ENCODE assay signal across 1 cellular context in the genomic region with DNA sequence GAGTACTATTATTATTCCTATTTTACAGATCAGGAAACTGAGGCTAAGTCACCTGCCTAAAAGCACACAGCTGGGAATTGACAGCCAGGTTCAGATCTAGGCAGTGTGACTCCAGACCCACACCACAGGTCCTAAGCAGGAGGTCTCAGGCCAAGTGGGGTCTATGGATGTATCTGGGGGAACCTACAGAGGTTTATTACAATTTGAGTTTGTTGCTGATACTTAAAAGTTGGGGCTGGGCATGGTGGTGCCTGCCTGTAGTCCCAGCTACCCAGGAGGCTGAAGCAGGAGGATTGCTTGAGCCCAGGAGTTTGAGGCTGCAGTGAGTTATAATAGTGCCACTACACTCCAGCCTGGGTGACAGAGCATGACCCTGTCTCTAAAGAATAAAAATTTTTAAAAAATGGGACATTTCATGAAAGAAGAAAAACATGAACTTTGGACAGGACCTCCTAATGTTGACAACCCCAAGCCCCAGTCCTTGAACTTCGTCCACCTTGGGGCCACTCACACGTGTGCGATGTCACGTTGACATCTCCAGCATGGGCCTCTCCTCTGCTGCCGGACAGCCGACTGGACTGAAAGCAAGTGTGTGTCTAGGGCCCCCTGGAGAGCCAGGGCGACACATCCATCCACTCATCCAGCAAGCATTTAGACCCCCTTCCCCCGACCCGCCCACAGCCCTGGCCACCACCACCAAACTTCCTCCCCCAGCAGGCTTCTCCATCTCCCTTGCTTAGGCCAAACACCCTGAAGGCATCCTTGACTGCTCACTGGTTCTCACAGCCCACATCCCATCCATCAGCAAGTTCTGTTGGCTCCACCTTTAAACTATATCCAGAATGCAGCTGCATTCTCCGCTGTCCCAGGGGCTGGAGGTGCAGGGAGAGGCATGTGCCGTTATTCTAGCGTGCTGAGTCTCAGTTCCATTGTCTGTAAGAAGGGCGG.
TF ChIP-seq lines count a peak whose summit lies in the region.

No MANE protein-coding gene starts in this region.

TF ChIP-seq in HepG2, 621 proteins besides CTCF, POLR2A, EP300 and RAD21 (continued from another document and continues in another):
- TF ChIP-seq, protein P1, sequence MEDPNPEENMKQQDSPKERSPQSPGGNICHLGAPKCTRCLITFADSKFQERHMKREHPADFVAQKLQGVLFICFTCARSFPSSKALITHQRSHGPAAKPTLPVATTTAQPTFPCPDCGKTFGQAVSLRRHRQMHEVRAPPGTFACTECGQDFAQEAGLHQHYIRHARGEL (CRISPR knock-in tag; IDR thresholded peaks at IDR 0.05): 0 out of 2 replicates have a peak, but pooled peaks have one; percentile 20
- TF ChIP-seq ZNF274 (CRISPR knock-in tag; IDR thresholded peaks at IDR 0.05) (peak; percentile 94), ZNF674 (CRISPR knock-in tag; IDR thresholded peaks at IDR 0.05; ENCODE audit: low read depth) (0 out of 2 replicates have a peak, but pooled peaks have one; percentile 45), RELA (CRISPR knock-in tag; IDR thresholded peaks at IDR 0.05) (peak; percentile 91; the same call in 1 of the 2 replicates), HOXD1 (CRISPR knock-in tag; IDR thresholded peaks at IDR 0.05) (peak; percentile 96), ZNF430 (CRISPR knock-in tag; IDR thresholded peaks at IDR 0.05) (peak; percentile 97), ZNF7 (CRISPR knock-in tag; IDR thresholded peaks at IDR 0.05) (no peak), ISL2 (CRISPR knock-in tag; IDR thresholded peaks at IDR 0.05) (peak; percentile 93), SYNCRIP (IDR thresholded peaks at IDR 0.05; ENCODE audit: insufficient read depth, low read depth, low read length) (no peak), JUNB (CRISPR knock-in tag; IDR thresholded peaks at IDR 0.05; ENCODE audit: borderline replicate concordance) (no peak), NR2F1 (CRISPR knock-in tag; IDR thresholded peaks at IDR 0.05) (peak; percentile 99), TEAD2 (CRISPR knock-in tag; IDR thresholded peaks at IDR 0.05) (no peak), ZMYM4 (CRISPR knock-in tag; IDR thresholded peaks at IDR 0.05) (peak; percentile 87), PHF5A (CRISPR knock-in tag; IDR thresholded peaks at IDR 0.05; ENCODE audit: low read depth, unreplicated experiment) (peak; percentile 97), LCORL (IDR thresholded peaks at IDR 0.05) (peak; percentile 55), LCORL (CRISPR knock-in tag; IDR thresholded peaks at IDR 0.05) (peak; percentile 100), ZBTB3 (CRISPR knock-in tag; IDR thresholded peaks at IDR 0.05; ENCODE audit: borderline replicate concordance, low read depth) (peak; percentile 96), SNAPC2 (CRISPR knock-in tag; IDR thresholded peaks at IDR 0.05) (peak; percentile 94; the same call in 1 of the 2 replicates), RBM39 (IDR thresholded peaks at IDR 0.05; ENCODE audit: low read depth, low read length, poor library complexity, severe bottlenecking) (no peak), MXI1 (IDR thresholded peaks at IDR 0.05; ENCODE audit: borderline replicate concordance, low read depth, low read length) (peak; percentile 100), ZNF10 (CRISPR knock-in tag; IDR thresholded peaks at IDR 0.05; ENCODE audit: borderline replicate concordance, low read depth) (no peak), NR2F2 (IDR thresholded peaks at IDR 0.05; ENCODE audit: borderline replicate concordance, low read depth) (no peak), ZNF550 (CRISPR knock-in tag; IDR thresholded peaks at IDR 0.05; ENCODE audit: borderline replicate concordance) (peak; percentile 27; the same call in 1 of the 2 replicates), KDM1A (CRISPR knock-in tag; IDR thresholded peaks at IDR 0.05) (peak; percentile 83; the same call in 1 of the 2 replicates), SMAD3 (CRISPR knock-in tag; IDR thresholded peaks at IDR 0.05) (peak; percentile 99), SMARCC2 (IDR thresholded peaks at IDR 0.05) (0 out of 2 replicates have a peak, but pooled peaks have one; percentile 51), ZNF557 (CRISPR knock-in tag; IDR thresholded peaks at IDR 0.05) (peak; percentile 78; the same call in 1 of the 2 replicates), PITX1 (CRISPR knock-in tag; IDR thresholded peaks at IDR 0.05) (peak; percentile 96), YY1 (IDR thresholded peaks at IDR 0.05; ENCODE audit: insufficient read depth, insufficient replicate concordance, low read depth, low read length) (peak; percentile 72), ZNF124 (CRISPR knock-in tag; IDR thresholded peaks at IDR 0.05) (peak; percentile 81; the same call in 1 of the 2 replicates), ZNF777 (CRISPR knock-in tag; IDR thresholded peaks at IDR 0.05) (0 out of 2 replicates have a peak, but pooled peaks have one; percentile 40), ZSCAN30 (CRISPR knock-in tag; IDR thresholded peaks at IDR 0.05) (no peak; the same call in none of the 2 replicates), MIER3 (CRISPR knock-in tag; IDR thresholded peaks at IDR 0.05; ENCODE audit: borderline replicate concordance) (peak; percentile 99), ZSCAN21 (CRISPR knock-in tag; IDR thresholded peaks at IDR 0.05; ENCODE audit: borderline replicate concordance) (peak; percentile 98), GATA4 (IDR thresholded peaks at IDR 0.05; ENCODE audit: borderline replicate concordance, low read depth) (peak; percentile 91; the same call in 1 of the 2 replicates), HNRNPUL1 (IDR thresholded peaks at IDR 0.05; ENCODE audit: low read depth, low read length) (no peak)
- TF ChIP-seq, protein P2, sequence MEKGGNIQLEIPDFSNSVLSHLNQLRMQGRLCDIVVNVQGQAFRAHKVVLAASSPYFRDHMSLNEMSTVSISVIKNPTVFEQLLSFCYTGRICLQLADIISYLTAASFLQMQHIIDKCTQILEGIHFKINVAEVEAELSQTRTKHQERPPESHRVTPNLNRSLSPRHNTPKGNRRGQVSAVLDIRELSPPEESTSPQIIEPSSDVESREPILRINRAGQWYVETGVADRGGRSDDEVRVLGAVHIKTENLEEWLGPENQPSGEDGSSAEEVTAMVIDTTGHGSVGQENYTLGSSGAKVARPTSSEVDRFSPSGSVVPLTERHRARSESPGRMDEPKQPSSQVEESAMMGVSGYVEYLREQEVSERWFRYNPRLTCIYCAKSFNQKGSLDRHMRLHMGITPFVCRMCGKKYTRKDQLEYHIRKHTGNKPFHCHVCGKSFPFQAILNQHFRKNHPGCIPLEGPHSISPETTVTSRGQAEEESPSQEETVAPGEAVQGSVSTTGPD (CRISPR knock-in tag; IDR thresholded peaks at IDR 0.05): peak; percentile 84
- TF ChIP-seq, protein P3, sequence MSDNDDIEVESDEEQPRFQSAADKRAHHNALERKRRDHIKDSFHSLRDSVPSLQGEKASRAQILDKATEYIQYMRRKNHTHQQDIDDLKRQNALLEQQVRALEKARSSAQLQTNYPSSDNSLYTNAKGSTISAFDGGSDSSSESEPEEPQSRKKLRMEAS (IDR thresholded peaks at IDR 0.05): no peak
- TF ChIP-seq, protein P4, sequence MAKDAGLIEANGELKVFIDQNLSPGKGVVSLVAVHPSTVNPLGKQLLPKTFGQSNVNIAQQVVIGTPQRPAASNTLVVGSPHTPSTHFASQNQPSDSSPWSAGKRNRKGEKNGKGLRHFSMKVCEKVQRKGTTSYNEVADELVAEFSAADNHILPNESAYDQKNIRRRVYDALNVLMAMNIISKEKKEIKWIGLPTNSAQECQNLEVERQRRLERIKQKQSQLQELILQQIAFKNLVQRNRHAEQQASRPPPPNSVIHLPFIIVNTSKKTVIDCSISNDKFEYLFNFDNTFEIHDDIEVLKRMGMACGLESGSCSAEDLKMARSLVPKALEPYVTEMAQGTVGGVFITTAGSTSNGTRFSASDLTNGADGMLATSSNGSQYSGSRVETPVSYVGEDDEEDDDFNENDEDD (CRISPR knock-in tag; IDR thresholded peaks at IDR 0.05; ENCODE audit: borderline replicate concordance): peak; percentile 85; the same call in 1 of the 2 replicates
- TF ChIP-seq, protein P5, sequence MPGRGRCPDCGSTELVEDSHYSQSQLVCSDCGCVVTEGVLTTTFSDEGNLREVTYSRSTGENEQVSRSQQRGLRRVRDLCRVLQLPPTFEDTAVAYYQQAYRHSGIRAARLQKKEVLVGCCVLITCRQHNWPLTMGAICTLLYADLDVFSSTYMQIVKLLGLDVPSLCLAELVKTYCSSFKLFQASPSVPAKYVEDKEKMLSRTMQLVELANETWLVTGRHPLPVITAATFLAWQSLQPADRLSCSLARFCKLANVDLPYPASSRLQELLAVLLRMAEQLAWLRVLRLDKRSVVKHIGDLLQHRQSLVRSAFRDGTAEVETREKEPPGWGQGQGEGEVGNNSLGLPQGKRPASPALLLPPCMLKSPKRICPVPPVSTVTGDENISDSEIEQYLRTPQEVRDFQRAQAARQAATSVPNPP (CRISPR knock-in tag; IDR thresholded peaks at IDR 0.05): no peak
- TF ChIP-seq, protein P6, sequence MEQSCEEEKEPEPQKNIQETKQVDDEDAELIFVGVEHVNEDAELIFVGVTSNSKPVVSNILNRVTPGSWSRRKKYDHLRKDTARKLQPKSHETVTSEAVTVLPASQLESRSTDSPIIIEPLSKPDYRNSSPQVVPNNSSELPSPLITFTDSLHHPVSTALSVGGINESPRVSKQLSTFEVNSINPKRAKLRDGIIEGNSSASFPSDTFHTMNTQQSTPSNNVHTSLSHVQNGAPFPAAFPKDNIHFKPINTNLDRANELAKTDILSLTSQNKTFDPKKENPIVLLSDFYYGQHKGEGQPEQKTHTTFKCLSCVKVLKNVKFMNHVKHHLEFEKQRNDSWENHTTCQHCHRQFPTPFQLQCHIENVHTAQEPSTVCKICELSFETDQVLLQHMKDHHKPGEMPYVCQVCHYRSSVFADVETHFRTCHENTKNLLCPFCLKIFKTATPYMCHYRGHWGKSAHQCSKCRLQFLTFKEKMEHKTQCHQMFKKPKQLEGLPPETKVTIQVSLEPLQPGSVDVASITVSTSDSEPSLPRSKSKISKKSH (CRISPR knock-in tag; IDR thresholded peaks at IDR 0.05; ENCODE audit: borderline replicate concordance): peak; percentile 71; the same call in 1 of the 2 replicates
- TF ChIP-seq, protein P7, sequence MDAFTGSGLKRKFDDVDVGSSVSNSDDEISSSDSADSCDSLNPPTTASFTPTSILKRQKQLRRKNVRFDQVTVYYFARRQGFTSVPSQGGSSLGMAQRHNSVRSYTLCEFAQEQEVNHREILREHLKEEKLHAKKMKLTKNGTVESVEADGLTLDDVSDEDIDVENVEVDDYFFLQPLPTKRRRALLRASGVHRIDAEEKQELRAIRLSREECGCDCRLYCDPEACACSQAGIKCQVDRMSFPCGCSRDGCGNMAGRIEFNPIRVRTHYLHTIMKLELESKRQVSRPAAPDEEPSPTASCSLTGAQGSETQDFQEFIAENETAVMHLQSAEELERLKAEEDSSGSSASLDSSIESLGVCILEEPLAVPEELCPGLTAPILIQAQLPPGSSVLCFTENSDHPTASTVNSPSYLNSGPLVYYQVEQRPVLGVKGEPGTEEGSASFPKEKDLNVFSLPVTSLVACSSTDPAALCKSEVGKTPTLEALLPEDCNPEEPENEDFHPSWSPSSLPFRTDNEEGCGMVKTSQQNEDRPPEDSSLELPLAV (CRISPR knock-in tag; conservative IDR thresholded peaks at IDR 0.05; ENCODE audit: low read depth): no peak
- TF ChIP-seq, protein P8, sequence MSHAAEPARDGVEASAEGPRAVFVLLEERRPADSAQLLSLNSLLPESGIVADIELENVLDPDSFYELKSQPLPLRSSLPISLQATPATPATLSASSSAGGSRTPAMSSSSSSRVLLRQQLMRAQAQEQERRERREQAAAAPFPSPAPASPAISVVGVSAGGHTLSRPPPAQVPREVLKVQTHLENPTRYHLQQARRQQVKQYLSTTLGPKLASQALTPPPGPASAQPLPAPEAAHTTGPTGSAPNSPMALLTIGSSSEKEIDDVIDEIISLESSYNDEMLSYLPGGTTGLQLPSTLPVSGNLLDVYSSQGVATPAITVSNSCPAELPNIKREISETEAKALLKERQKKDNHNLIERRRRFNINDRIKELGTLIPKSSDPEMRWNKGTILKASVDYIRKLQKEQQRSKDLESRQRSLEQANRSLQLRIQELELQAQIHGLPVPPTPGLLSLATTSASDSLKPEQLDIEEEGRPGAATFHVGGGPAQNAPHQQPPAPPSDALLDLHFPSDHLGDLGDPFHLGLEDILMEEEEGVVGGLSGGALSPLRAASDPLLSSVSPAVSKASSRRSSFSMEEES (CRISPR knock-in tag; IDR thresholded peaks at IDR 0.05): peak; percentile 99
- TF ChIP-seq, protein P9, sequence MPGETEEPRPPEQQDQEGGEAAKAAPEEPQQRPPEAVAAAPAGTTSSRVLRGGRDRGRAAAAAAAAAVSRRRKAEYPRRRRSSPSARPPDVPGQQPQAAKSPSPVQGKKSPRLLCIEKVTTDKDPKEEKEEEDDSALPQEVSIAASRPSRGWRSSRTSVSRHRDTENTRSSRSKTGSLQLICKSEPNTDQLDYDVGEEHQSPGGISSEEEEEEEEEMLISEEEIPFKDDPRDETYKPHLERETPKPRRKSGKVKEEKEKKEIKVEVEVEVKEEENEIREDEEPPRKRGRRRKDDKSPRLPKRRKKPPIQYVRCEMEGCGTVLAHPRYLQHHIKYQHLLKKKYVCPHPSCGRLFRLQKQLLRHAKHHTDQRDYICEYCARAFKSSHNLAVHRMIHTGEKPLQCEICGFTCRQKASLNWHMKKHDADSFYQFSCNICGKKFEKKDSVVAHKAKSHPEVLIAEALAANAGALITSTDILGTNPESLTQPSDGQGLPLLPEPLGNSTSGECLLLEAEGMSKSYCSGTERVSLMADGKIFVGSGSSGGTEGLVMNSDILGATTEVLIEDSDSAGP (CRISPR knock-in tag; IDR thresholded peaks at IDR 0.05; ENCODE audit: borderline replicate concordance): peak; percentile 87
- TF ChIP-seq, protein P10, sequence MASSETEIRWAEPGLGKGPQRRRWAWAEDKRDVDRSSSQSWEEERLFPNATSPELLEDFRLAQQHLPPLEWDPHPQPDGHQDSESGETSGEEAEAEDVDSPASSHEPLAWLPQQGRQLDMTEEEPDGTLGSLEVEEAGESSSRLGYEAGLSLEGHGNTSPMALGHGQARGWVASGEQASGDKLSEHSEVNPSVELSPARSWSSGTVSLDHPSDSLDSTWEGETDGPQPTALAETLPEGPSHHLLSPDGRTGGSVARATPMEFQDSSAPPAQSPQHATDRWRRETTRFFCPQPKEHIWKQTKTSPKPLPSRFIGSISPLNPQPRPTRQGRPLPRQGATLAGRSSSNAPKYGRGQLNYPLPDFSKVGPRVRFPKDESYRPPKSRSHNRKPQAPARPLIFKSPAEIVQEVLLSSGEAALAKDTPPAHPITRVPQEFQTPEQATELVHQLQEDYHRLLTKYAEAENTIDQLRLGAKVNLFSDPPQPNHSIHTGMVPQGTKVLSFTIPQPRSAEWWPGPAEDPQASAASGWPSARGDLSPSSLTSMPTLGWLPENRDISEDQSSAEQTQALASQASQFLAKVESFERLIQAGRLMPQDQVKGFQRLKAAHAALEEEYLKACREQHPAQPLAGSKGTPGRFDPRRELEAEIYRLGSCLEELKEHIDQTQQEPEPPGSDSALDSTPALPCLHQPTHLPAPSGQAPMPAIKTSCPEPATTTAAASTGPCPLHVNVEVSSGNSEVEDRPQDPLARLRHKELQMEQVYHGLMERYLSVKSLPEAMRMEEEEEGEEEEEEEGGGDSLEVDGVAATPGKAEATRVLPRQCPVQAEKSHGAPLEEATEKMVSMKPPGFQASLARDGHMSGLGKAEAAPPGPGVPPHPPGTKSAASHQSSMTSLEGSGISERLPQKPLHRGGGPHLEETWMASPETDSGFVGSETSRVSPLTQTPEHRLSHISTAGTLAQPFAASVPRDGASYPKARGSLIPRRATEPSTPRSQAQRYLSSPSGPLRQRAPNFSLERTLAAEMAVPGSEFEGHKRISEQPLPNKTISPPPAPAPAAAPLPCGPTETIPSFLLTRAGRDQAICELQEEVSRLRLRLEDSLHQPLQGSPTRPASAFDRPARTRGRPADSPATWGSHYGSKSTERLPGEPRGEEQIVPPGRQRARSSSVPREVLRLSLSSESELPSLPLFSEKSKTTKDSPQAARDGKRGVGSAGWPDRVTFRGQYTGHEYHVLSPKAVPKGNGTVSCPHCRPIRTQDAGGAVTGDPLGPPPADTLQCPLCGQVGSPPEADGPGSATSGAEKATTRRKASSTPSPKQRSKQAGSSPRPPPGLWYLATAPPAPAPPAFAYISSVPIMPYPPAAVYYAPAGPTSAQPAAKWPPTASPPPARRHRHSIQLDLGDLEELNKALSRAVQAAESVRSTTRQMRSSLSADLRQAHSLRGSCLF (CRISPR knock-in tag; IDR thresholded peaks at IDR 0.05; ENCODE audit: borderline replicate concordance): no peak
